7 cellular contexts compared by ENCODE assay signal in genomic region chr6:56292505-56293181, GRCh38. TPM values are rescaled to one million over a fixed set of nuclear protein-coding genes. Genes with fewer than 3 reads are reported as not detected.
DNase-seq lines count a peak whose midpoint lies in the region; ATAC-seq, FAIRE-seq and TF ChIP-seq lines count a peak whose summit lies in the region.

No MANE protein-coding gene starts in this region.

- no peak for TF ChIP-seq POLR2A in esophagus squamous epithelium (IDR thresholded peaks at IDR 0.05)
- TF ChIP-seq POLR2A in GM18505 (IDR thresholded peaks at IDR 0.05; ENCODE audit: borderline replicate concordance, extremely low read depth, insufficient read depth, insufficient read length), result no peak

- H3K4me3 ChIP-seq in MM.1S (ENCODE audit: low read length), result no peak overlapping the region
- no peak overlapping the region for H3K4me3 ChIP-seq in RWPE2 (ENCODE audit: severe bottlenecking)
- no peak overlapping the region for H3K4me3 ChIP-seq in esophagus squamous epithelium
- H3K4me3 ChIP-seq in neural progenitor cell, result no peak overlapping the region

- H3K4me1 ChIP-seq in MM.1S (ENCODE audit: low read length) (no peaks in the 10 kb centered on the region), RWPE2 (ENCODE audit: insufficient read depth, poor library complexity, severe bottlenecking) (peaks cover 10% of the 10 kb centered on the region), esophagus squamous epithelium (peaks cover 0 to 13% (median 3%) of the 10 kb centered on the region in 3 donors), neural progenitor cell (no peaks in the 10 kb centered on the region)

- H3K9me3 Mint-ChIP-seq in neural progenitor cell, result no peaks in the 10 kb centered on the region
- H3K9me3 Mint-ChIP-seq in activated T-cell treated with anti-CD3 and anti-CD28 coated beads, Interleukin-2, amount 50 U/mL, for 72 hours, result no peaks in the 10 kb centered on the region

- no peak overlapping the region for H3K4me3 Mint-ChIP-seq in neural progenitor cell
- H3K4me3 Mint-ChIP-seq in activated T-cell treated with anti-CD3 and anti-CD28 coated beads, Interleukin-2, amount 50 U/mL, for 72 hours, result no peak overlapping the region

- no peaks in the 10 kb centered on the region for H3K9me3 ChIP-seq in MM.1S (replicated peaks; ENCODE audit: insufficient read depth, low read length)
- no peaks in the 10 kb centered on the region for H3K9me3 ChIP-seq in RWPE2 (ENCODE audit: severe bottlenecking)
- H3K9me3 ChIP-seq in esophagus squamous epithelium, result no peaks in the 10 kb centered on the region
- H3K9me3 ChIP-seq in neural progenitor cell (ENCODE audit: low read depth), result no peaks in the 10 kb centered on the region

- intact Hi-C loops in esophagus squamous epithelium (cut with DNase I), result loop anchor here (2.0 kb wide), 1 partner anchor 310 kb away; no protein-coding TSS in a partner anchor

- H3K4me1 Mint-ChIP-seq in neural progenitor cell, result peaks cover 3% of the 10 kb centered on the region
- H3K4me1 Mint-ChIP-seq in activated T-cell treated with anti-CD3 and anti-CD28 coated beads, Interleukin-2, amount 50 U/mL, for 72 hours (ENCODE audit: low read depth), result no peaks in the 10 kb centered on the region

- H3K9ac ChIP-seq in MM.1S (ENCODE audit: low read length) (no peak overlapping the region), neural progenitor cell (no peak overlapping the region)

- H3K27ac Mint-ChIP-seq in neural progenitor cell, result peak overlapping the region; percentile 60
- H3K27ac Mint-ChIP-seq in activated T-cell treated with anti-CD3 and anti-CD28 coated beads, Interleukin-2, amount 50 U/mL, for 72 hours, result no peak overlapping the region

- ATAC-seq in RWPE2 (ENCODE audit: low read depth) (peak; percentile 74), GM18505 (IDR thresholded peaks at IDR 0.05; ENCODE audit: unreplicated experiment) (no peak)
- ATAC-seq in activated T-cell treated with anti-CD3 and anti-CD28 coated beads, Interleukin-2, amount 50 U/mL, for 72 hours (replicated peaks in 1 of 2), result no peak

- no peak for DNase-seq in GM18507 (ENCODE audit: extremely low spot score, insufficient read length, low read depth)
- peak; percentile 30 for DNase-seq in MM.1S
- DNase-seq in RWPE2 (ENCODE audit: low spot score), result no peak
- no peak for DNase-seq in esophagus squamous epithelium (lab: John Stamatoyannopoulos, UW)
- DNase-seq in neural progenitor cell (ENCODE audit: low spot score), result peak; percentile 73
- no peak for DNase-seq in activated T-cell treated with anti-CD3 and anti-CD28 coated beads, Interleukin-2, amount 50 U/mL, for 72 hours

- WGBS in esophagus squamous epithelium, 2 donors, result 70 to 81% methylated on average over 1 of the region's 1 CpG

- H3K27me3 Mint-ChIP-seq in neural progenitor cell (ENCODE audit: insufficient read depth, low read depth), result no peaks in the 10 kb centered on the region
- H3K27me3 Mint-ChIP-seq in activated T-cell treated with anti-CD3 and anti-CD28 coated beads, Interleukin-2, amount 50 U/mL, for 72 hours (ENCODE audit: low read depth), result no peaks in the 10 kb centered on the region

- no peak overlapping the region for H3K4me2 ChIP-seq in MM.1S (ENCODE audit: low read depth, low read length)
- H3K4me2 ChIP-seq in neural progenitor cell, result no peak overlapping the region

- no peak overlapping the region for H2AFZ ChIP-seq in MM.1S (ENCODE audit: low read length)
- peak overlapping the region; percentile 43 for H2AFZ ChIP-seq in neural progenitor cell (replicated peaks)

- no peaks in the 10 kb centered on the region for H3K9me2 ChIP-seq in MM.1S (replicated peaks; ENCODE audit: insufficient read depth, low read length)

- peak; percentile 24 for FAIRE-seq in GM18507 (lab: Jason Lieb, UNC)

- TF ChIP-seq CTCF in MM.1S (IDR thresholded peaks at IDR 0.05; ENCODE audit: low read length) (peak; percentile 48), RWPE2 (IDR thresholded peaks at IDR 0.05; ENCODE audit: poor library complexity, severe bottlenecking) (peak; percentile 81), esophagus squamous epithelium (IDR thresholded peaks at IDR 0.05) (peak in 5 of 6 experiments; percentile 50 to 76 (median 57)), neural progenitor cell (IDR thresholded peaks at IDR 0.05) (peak; percentile 85)

- no peaks in the 10 kb centered on the region for H3K36me3 Mint-ChIP-seq in neural progenitor cell
- H3K36me3 Mint-ChIP-seq in activated T-cell treated with anti-CD3 and anti-CD28 coated beads, Interleukin-2, amount 50 U/mL, for 72 hours (ENCODE audit: insufficient read depth in 2 of 2), result no peaks in the 10 kb centered on the region

- H3K36me3 ChIP-seq in MM.1S (replicated peaks; ENCODE audit: insufficient read depth, low read length) (no peaks in the 10 kb centered on the region), RWPE2 (ENCODE audit: low read depth) (no peaks in the 10 kb centered on the region), esophagus squamous epithelium (no peaks in the 10 kb centered on the region), neural progenitor cell (no peaks in the 10 kb centered on the region)

- H4K20me1 ChIP-seq in MM.1S (ENCODE audit: insufficient read depth, low read length), result no peaks in the 10 kb centered on the region
- no peaks in the 10 kb centered on the region for H4K20me1 ChIP-seq in neural progenitor cell (ENCODE audit: low read depth)

- H3K79me2 ChIP-seq in MM.1S (ENCODE audit: low read length) (no peaks in the 10 kb centered on the region), neural progenitor cell (ENCODE audit: low read depth) (no peaks in the 10 kb centered on the region)

- no peaks in the 10 kb centered on the region for H3F3A ChIP-seq in MM.1S (ENCODE audit: insufficient read depth, low read length)
- no peaks in the 10 kb centered on the region for H3F3A ChIP-seq in neural progenitor cell (ENCODE audit: low read depth)

- H3K27me3 ChIP-seq in MM.1S (replicated peaks; ENCODE audit: insufficient read depth, low read length) (no peaks in the 10 kb centered on the region), RWPE2 (ENCODE audit: insufficient read depth, poor library complexity, severe bottlenecking) (no peaks in the 10 kb centered on the region), esophagus squamous epithelium (no peaks in the 10 kb centered on the region), neural progenitor cell (no peaks in the 10 kb centered on the region)

- H3K27ac ChIP-seq in MM.1S (ENCODE audit: low read length) (no peak overlapping the region), RWPE2 (ENCODE audit: poor library complexity, severe bottlenecking) (no peak overlapping the region), esophagus squamous epithelium (no peak overlapping the region), neural progenitor cell (no peak overlapping the region)

RNA-seq across cellular contexts. Expression of gene COL21A1, which starts 45.3 kb away (rescaled TPM):
- total RNA-seq in esophagus squamous epithelium, result 1 to 10 TPM; 1.3 to 2.1 (median 1.6) TPM
- 0.43 and 0.95 TPM in 2 replicates for total RNA-seq in neural progenitor cell (ENCODE audit: low replicate concordance)
- total RNA-seq in activated T-cell treated with anti-CD3 and anti-CD28 coated beads, Interleukin-2, amount 50 U/mL, for 72 hours, result not detected

Comparison
In these comparisons a context has a peak if more than half of its experiments do, and no peak if none do; other contexts are left out.
1. DNase-seq: peak in MM.1S (single experiment) and neural progenitor cell (single experiment); none in GM18507 (single experiment), RWPE2 (single experiment), esophagus squamous epithelium (single experiment) and activated T-cell treated with anti-CD3 and anti-CD28 coated beads, Interleukin-2, amount 50 U/mL, for 72 hours (0 of 2).
2. Peak in every context shown above with its lines, with median percentiles within 50 percentile points of each other: CTCF ChIP-seq.